13 cellular contexts compared by ENCODE assay signal in genomic region chr7:5382281-5383041, GRCh38. TPM values are rescaled to one million over a fixed set of nuclear protein-coding genes. Genes with fewer than 3 reads are reported as not detected.
A peak's percentile ranks its signal among the peaks of the same experiment; 100 is the strongest.
DNase-seq lines count a peak whose midpoint lies in the region; ATAC-seq, FAIRE-seq and TF ChIP-seq lines count a peak whose summit lies in the region.
"Had no signal": no experiment of that assay in that cellular context is flagged by ENCODE, and none has a peak within 500 bp of the region (broad histone marks: within the 10 kb centered on the region; RNA-seq: fewer than 3 reads in every experiment).

No MANE protein-coding gene starts in this region.

- H3K4me1 ChIP-seq in cardiac muscle cell (ENCODE audit: low read depth) = peaks cover 18% of the 10 kb centered on the region
- H3K4me1 ChIP-seq in K562 (replicated peaks in 1 of 2; ENCODE audit: control insufficient read depth in 2 of 2, insufficient read depth in 2 of 2, low read length in 2 of 2) = peaks cover 3 to 39% of the 10 kb centered on the region in 2 experiments; a peak in 3 of 5 replicates
- peaks cover 44 to 81% of the 10 kb centered on the region in 2 donors for H3K4me1 ChIP-seq in thoracic aorta (ENCODE audit: control insufficient read depth in 1 of 2, low read depth in 2 of 2)

- TF ChIP-seq POLR2A in K562 (conservative IDR thresholded peaks at IDR 0.05) = no peak

- H3K9me3 ChIP-seq in cardiac muscle cell (ENCODE audit: low read depth) (no peaks in the 10 kb centered on the region), K562 (replicated peaks; ENCODE audit: control insufficient read depth, insufficient read depth, low read depth, low read length) (no peaks in the 10 kb centered on the region), thoracic aorta (no peaks in the 10 kb centered on the region)

- POLR2A ChIA-PET in K562 (lab: Yijun Ruan, JAX) = interaction anchor here (0.7 to 1.0 kb wide), 3 partner anchors 12 to 42 kb away, joined by 3 read pairs; partner anchors contain the start of gene TNRC18

- H2AFZ ChIP-seq in K562 (ENCODE audit: low read depth, low read length) = no peak overlapping the region

- peaks cover 30% of the 10 kb centered on the region for H3K79me2 ChIP-seq in K562 (ENCODE audit: control insufficient read depth, insufficient read depth, low read length)

- FAIRE-seq in K562 (lab: Jason Lieb, UNC) = no peak
- FAIRE-seq: small intestine had no signal

- no peaks in the 10 kb centered on the region for H3K9me1 ChIP-seq in K562 (ENCODE audit: control insufficient read depth, insufficient read depth, low read length)

- in situ Hi-C loops in K562 (cut with MboI) = no loop called here

- peak overlapping the region; percentile 76 for H3K27ac ChIP-seq in cardiac muscle cell
- no peak overlapping the region for H3K27ac ChIP-seq in K562 (ENCODE audit: extremely low read depth, low read depth, low read length)
- no peak overlapping the region for H3K27ac ChIP-seq in thoracic aorta

- peaks cover 4% of the 10 kb centered on the region for H3K36me3 ChIP-seq in cardiac muscle cell
- H3K36me3 ChIP-seq in K562 (ENCODE audit: control insufficient read depth, insufficient read depth, low read length) = peaks cover 9% of the 10 kb centered on the region; the same call in 2 of the 3 replicates
- H3K36me3 ChIP-seq in thoracic aorta = peaks cover 10% of the 10 kb centered on the region

- no peak overlapping the region for H3K4me3 ChIP-seq in cardiac muscle cell
- H3K4me3 ChIP-seq in K562 = no peak overlapping the region
- peak overlapping the region; percentile 45 for H3K4me3 ChIP-seq in thoracic aorta

- CTCF ChIA-PET in K562 (lab: Yijun Ruan, JAX; ENCODE audit: low intra/inter-chr PET ratio) = no interaction called here

- TF ChIP-seq EP300 in K562 (IDR thresholded peaks at IDR 0.05; ENCODE audit: low read length) = no peak

- peaks cover 13% of the 10 kb centered on the region; the same call in 1 of the 2 replicates for H4K20me1 ChIP-seq in K562 (replicated peaks; ENCODE audit: control insufficient read depth, insufficient read depth, low read length)

- intact Hi-C loops in cardiac septum (cut with DNase I) (no loop called here), K562 (cut with micrococcal nuclease) (no loop called here)

- peak; percentile 53 to 88 for DNase-seq in cardiac muscle cell (ENCODE audit: low read depth in 1 of 2, low spot score in 1 of 2)
- no peak for DNase-seq in cardiac septum (ENCODE audit: low spot score)
- DNase-seq in K562 (ENCODE audit: extremely low read depth in 1 of 4, low spot score in 3 of 4) = peak; percentile 52 to 69 (median 64)
- DNase-seq in iris pigment epithelial cell (ENCODE audit: low read depth) = peak; percentile 21
- no peak for DNase-seq in thoracic aorta (ENCODE audit: low spot score)
- no peak for DNase-seq in NCI-H226
- DNase-seq: activated CD8-positive, alpha-beta memory T cell treated with anti-CD3 and anti-CD28 coated beads, Interleukin-2, amount 50 U/mL, for 48 hours; left colon; NCI-H187 treated with DMSO at 0.1 percent for 48 hours; small intestine had no signal

- peak overlapping the region in 1 of 2 experiments; percentile 68; a peak in 2 of 4 replicates for H3K9ac ChIP-seq in K562 (ENCODE audit: insufficient read depth in 1 of 2, low read depth in 2 of 2, low read length in 2 of 2)

- no peaks in the 10 kb centered on the region for H3K27me3 ChIP-seq in cardiac muscle cell
- no peaks in the 10 kb centered on the region for H3K27me3 ChIP-seq in K562 (ENCODE audit: control insufficient read depth in 2 of 2, insufficient read depth in 2 of 2, low read length in 2 of 2)
- no peaks in the 10 kb centered on the region for H3K27me3 ChIP-seq in thoracic aorta (replicated peaks; ENCODE audit: insufficient read depth)

- ATAC-seq in K562 = peak; percentile 74
- ATAC-seq in thoracic aorta (ENCODE audit: insufficient number of reproducible peaks, low FRiP score, low read depth) = no peak
- ATAC-seq in GM18909 (IDR thresholded peaks at IDR 0.05; ENCODE audit: poor library complexity, unreplicated experiment) = no peak
- ATAC-seq in HG03025 (IDR thresholded peaks at IDR 0.05; ENCODE audit: low FRiP score, unreplicated experiment) = no peak
- ATAC-seq: left colon; stimulated activated memory B cell treated with anti-CD40 and anti-IgM and Interleukin-4, amounts not matched to agents 10 μg/mL and 1 μg/mL and 100 μg/mL, for 72 hours had no signal

- no TSS peak for BruUV-seq in K562 (replicated peaks; lab: Mats Ljungman, UMichigan)

- no peak for TF ChIP-seq RAD21 in K562 (CRISPR knock-in tag; conservative IDR thresholded peaks at IDR 0.05 in 1 of 2, IDR thresholded peaks at IDR 0.05 in 1 of 2)

- H3K4me2 ChIP-seq in K562 (ENCODE audit: insufficient read depth, low read length) = no peak overlapping the region

- WGBS in K562 (ENCODE audit: insufficient coverage, low coverage, missing lambda C conversion rate) = 54% methylated on average over 20 of the region's 23 CpGs

- TF ChIP-seq CTCF in cardiac muscle cell (IDR thresholded peaks at IDR 0.05; ENCODE audit: low read depth, low read length) (no peak), K562 (IDR thresholded peaks at IDR 0.05 in 2 of 3, conservative IDR thresholded peaks at IDR 0.05 in 1 of 3; ENCODE audit: insufficient read depth in 2 of 3, low read depth in 1 of 3, low read length in 3 of 3) (no peak), thoracic aorta (IDR thresholded peaks at IDR 0.05) (no peak)

TF ChIP-seq in K562, 482 proteins besides CTCF, POLR2A, EP300 and RAD21 (continues in another document):
- no peak for TF ChIP-seq RREB1 (CRISPR knock-in tag; IDR thresholded peaks at IDR 0.05)
- TF ChIP-seq ZNF316 (IDR thresholded peaks at IDR 0.05) = no peak
- TF ChIP-seq POLR2G (IDR thresholded peaks at IDR 0.05; ENCODE audit: low read depth, low read length) = 0 out of 2 replicates have a peak, but pooled peaks have one; percentile 29
- peak; percentile 93 for TF ChIP-seq RFX1 (IDR thresholded peaks at IDR 0.05)

RNA-seq across cellular contexts. Expression of gene TNRC18, which starts 41.2 kb away (rescaled TPM):
- 111 and 180 TPM in 2 replicates for total RNA-seq in cardiac muscle cell
- polyA plus RNA-seq in cardiac muscle cell = 15.1 and 19.2 TPM in 2 replicates
- 40.5 TPM for total RNA-seq in cardiac septum
- total RNA-seq in K562 (2011; cell fraction: chromatin; rRNA removed; ENCODE audit: low replicate concordance) = 41.9 and 74.6 TPM in 2 replicates
- total RNA-seq in K562 (2011; cell fraction: nucleolus; rRNA removed) = 31.5 and 35.9 TPM in 2 replicates
- 35.6 and 54.7 TPM in 2 replicates for total RNA-seq in K562 (2011; cell fraction: nucleoplasm; rRNA removed)
- total RNA-seq in K562 (2014; rRNA removed) = 14.3 and 18.0 TPM in 2 replicates
- total RNA-seq in K562 (2014; rRNA removed; fragmentation: Illumina TruSeq; extraction: Trizol) = 10.8 and 12.1 TPM in 2 replicates
- total RNA-seq in K562 (2015; rRNA removed; fragmentation: Illumina TruSeq; extraction: Trizol) = 19.8 and 23.5 TPM in 2 replicates
- 29.8 and 43.2 TPM in 2 replicates for total RNA-seq in K562 (2021)
- polyA plus RNA-seq in K562 (2011; rRNA removed) = 3.2 and 4.2 TPM in 2 replicates
- polyA plus RNA-seq in K562 (2011; cell fraction: cytosol; rRNA removed) = 3.5 and 8.3 TPM in 2 replicates
- 12.6 and 17.1 TPM in 2 replicates for polyA plus RNA-seq in K562 (2011; cell fraction: nucleus; rRNA removed)
- 25.7 and 34.0 TPM in 2 replicates for polyA plus RNA-seq in K562 (2012)
- 22.3 and 22.7 TPM in 2 replicates for polyA plus RNA-seq in K562 (2014; fragmentation: Illumina TruSeq; extraction: Trizol)
- under 1 TPM; 0.03 TPM for polyA plus RNA-seq in K562 (2014; fragmentation: Nextera tagmentation; extraction: Ambion mirVana)
- polyA plus RNA-seq in K562 (2014; rRNA removed) = 19.2 and 27.2 TPM in 2 replicates
- 10.0 and 10.2 TPM in 2 replicates for polyA minus RNA-seq in K562 (2011; rRNA and poly(A)+ RNA removed)
- polyA minus RNA-seq in K562 (2011; cell fraction: cytosol; rRNA and poly(A)+ RNA removed) = 18.2 and 26.2 TPM in 2 replicates
- polyA minus RNA-seq in K562 (2011; cell fraction: nucleus; rRNA and poly(A)+ RNA removed) = 11.3 and 12.7 TPM in 2 replicates
- total RNA-seq in thoracic aorta = 100 to 1,000 TPM; 182 to 244 TPM

Comparison
In these comparisons a context has a peak if more than half of its experiments do, and no peak if none do; other contexts are left out.
1. DNase-seq: peak in cardiac muscle cell (2 of 2), K562 (4 of 4) and iris pigment epithelial cell (single experiment); none in cardiac septum (single experiment), thoracic aorta (single experiment) and NCI-H226 (single experiment).